In genomic region chr21:45278156-45278911, GRCh38 we compare ENCODE assay signal across 24 cellular contexts. TPM values are rescaled to one million over a fixed set of nuclear protein-coding genes. Genes with fewer than 3 reads are reported as not detected.
DNase-seq lines count a peak whose midpoint lies in the region; ATAC-seq and TF ChIP-seq lines count a peak whose summit lies in the region.
"Had no signal": no experiment of that assay in that cellular context is flagged by ENCODE, and none has a peak within 500 bp of the region (broad histone marks: within the 10 kb centered on the region; RNA-seq: fewer than 3 reads in every experiment).

No MANE protein-coding gene starts in this region.

- peaks cover 6% of the 10 kb centered on the region for H3K36me3 Mint-ChIP-seq in natural killer cell treated with Interleukin-12 subunit alpha and Interleukin-12 subunit beta and Interleukin-15 and Interleukin-18, amount 100 ng/mL, for 72 hours
- peaks cover 10% of the 10 kb centered on the region for H3K36me3 Mint-ChIP-seq in type B pancreatic cell

- no peak overlapping the region for H3K27ac Mint-ChIP-seq in natural killer cell treated with Interleukin-12 subunit alpha and Interleukin-12 subunit beta and Interleukin-15 and Interleukin-18, amount 100 ng/mL, for 72 hours
- H3K27ac Mint-ChIP-seq in type B pancreatic cell = no peak overlapping the region
- H3K27ac Mint-ChIP-seq: activated CD8-positive, alpha-beta T cell treated with anti-CD3 and anti-CD28 coated beads, Interleukin-2, amount 10 ng/mL, durations not matched to agents 7 days and 5 days; activated naive CD4-positive, alpha-beta T cell treated with anti-CD3 and anti-CD28 coated beads, Interleukin-2, amount 50 U/mL, for 24 hours; effector memory CD8-positive, alpha-beta T cell; memory B cell had no signal

- intact Hi-C loops in cardiac septum (cut with DNase I) = no loop called here
- intact Hi-C loops in Right ventricle myocardium inferior (cut with DNase I) = no loop called here

- no peaks in the 10 kb centered on the region for H3K4me1 Mint-ChIP-seq in natural killer cell treated with Interleukin-12 subunit alpha and Interleukin-12 subunit beta and Interleukin-15 and Interleukin-18, amount 100 ng/mL, for 72 hours (ENCODE audit: low read depth in 2 of 2)
- H3K4me1 Mint-ChIP-seq in type B pancreatic cell (ENCODE audit: unreplicated experiment) = no peaks in the 10 kb centered on the region
- H3K4me1 Mint-ChIP-seq: activated naive CD4-positive, alpha-beta T cell treated with anti-CD3 and anti-CD28 coated beads, Interleukin-2, amount 50 U/mL, for 24 hours; memory B cell had no signal

- DNase-seq in cardiac septum (ENCODE audit: low spot score) (peak; percentile 55), Right ventricle myocardium inferior (ENCODE audit: missing footprints) (no peak), ecto neural progenitor cell (ENCODE audit: low spot score) (peak; percentile 30), type B pancreatic cell (ENCODE audit: extremely low spot score, unreplicated experiment) (peak; percentile 47), DMS79 (lab: John Stamatoyannopoulos, UW) (no peak), NCI-H82 (lab: John Stamatoyannopoulos, UW) (no peak), NCI-H82 treated with DMSO at 0.1 percent for 48 hours (lab: John Stamatoyannopoulos, UW; ENCODE audit: unreplicated experiment) (no peak)
- peak; percentile 32 for DNase-seq in natural killer cell treated with Interleukin-12 subunit alpha and Interleukin-12 subunit beta and Interleukin-15 and Interleukin-18, amount 100 ng/mL, for 72 hours (ENCODE audit: low spot score)
- DNase-seq: activated CD8-positive, alpha-beta T cell treated with anti-CD3 and anti-CD28 coated beads, Interleukin-2, amount 10 ng/mL, durations not matched to agents 7 days and 5 days; DMS53; effector memory CD8-positive, alpha-beta T cell; foreskin keratinocyte; KBM-7; left cardiac atrium; NCI-H1105; NCI-H2029; NCI-H2227 treated with DMSO at 0.1 percent for 48 hours; nucleus accumbens; stimulated activated CD4-positive, alpha-beta T cell treated with anti-CD3 and anti-CD28 coated beads, Interleukin-4, amount 100 ng/mL, for 1 hour; T-helper 1 cell; upper lobe of right lung had no signal

- no peak for TF ChIP-seq CTCF in type B pancreatic cell (conservative IDR thresholded peaks at IDR 0.05)

- no peak for ATAC-seq in Right ventricle myocardium inferior
- no peak for ATAC-seq in natural killer cell treated with Interleukin-12 subunit alpha and Interleukin-12 subunit beta and Interleukin-15 and Interleukin-18, amount 100 ng/mL, for 72 hours
- ATAC-seq: activated CD4-positive, CD25-positive, alpha-beta regulatory T cell treated with anti-CD3 and anti-CD28 coated beads, Interleukin-2, amount 50 U/mL, for 24 hours; activated CD8-positive, alpha-beta T cell treated with anti-CD3 and anti-CD28 coated beads, Interleukin-2, amount 10 ng/mL, durations not matched to agents 7 days and 5 days; effector memory CD8-positive, alpha-beta T cell; foreskin keratinocyte; left cardiac atrium had no signal

- H3K27me3 Mint-ChIP-seq in natural killer cell treated with Interleukin-12 subunit alpha and Interleukin-12 subunit beta and Interleukin-15 and Interleukin-18, amount 100 ng/mL, for 72 hours = no peaks in the 10 kb centered on the region
- no peaks in the 10 kb centered on the region for H3K27me3 Mint-ChIP-seq in type B pancreatic cell
- H3K27me3 Mint-ChIP-seq: activated naive CD4-positive, alpha-beta T cell treated with anti-CD3 and anti-CD28 coated beads, Interleukin-2, amount 50 U/mL, for 24 hours; effector memory CD8-positive, alpha-beta T cell; memory B cell had no signal

- H3K4me3 Mint-ChIP-seq in natural killer cell treated with Interleukin-12 subunit alpha and Interleukin-12 subunit beta and Interleukin-15 and Interleukin-18, amount 100 ng/mL, for 72 hours = no peak overlapping the region
- H3K4me3 Mint-ChIP-seq in type B pancreatic cell = no peak overlapping the region
- H3K4me3 Mint-ChIP-seq: activated CD8-positive, alpha-beta T cell treated with anti-CD3 and anti-CD28 coated beads, Interleukin-2, amount 10 ng/mL, durations not matched to agents 7 days and 5 days; activated naive CD4-positive, alpha-beta T cell treated with anti-CD3 and anti-CD28 coated beads, Interleukin-2, amount 50 U/mL, for 24 hours; effector memory CD8-positive, alpha-beta T cell; memory B cell had no signal

- H3K9me3 Mint-ChIP-seq in natural killer cell treated with Interleukin-12 subunit alpha and Interleukin-12 subunit beta and Interleukin-15 and Interleukin-18, amount 100 ng/mL, for 72 hours = no peaks in the 10 kb centered on the region
- no peaks in the 10 kb centered on the region for H3K9me3 Mint-ChIP-seq in type B pancreatic cell
- H3K9me3 Mint-ChIP-seq: activated naive CD4-positive, alpha-beta T cell treated with anti-CD3 and anti-CD28 coated beads, Interleukin-2, amount 50 U/mL, for 24 hours; effector memory CD8-positive, alpha-beta T cell; memory B cell had no signal

RNA-seq across cellular contexts. Expression of gene POFUT2, which starts 9.4 kb away (rescaled TPM):
- total RNA-seq in cardiac septum (20.1 TPM), Right ventricle myocardium inferior (16.9 TPM), type B pancreatic cell (ENCODE audit: low replicate concordance) (42.5 and 52.8 TPM in 2 replicates)
- total RNA-seq in natural killer cell treated with Interleukin-12 subunit alpha and Interleukin-12 subunit beta and Interleukin-15 and Interleukin-18, amount 100 ng/mL, for 72 hours = 10 to 100 TPM; 16.5 to 23.5 TPM

Comparison
In these comparisons a context has a peak if more than half of its experiments do, and no peak if none do; other contexts are left out.
1. DNase-seq: peak in cardiac septum (single experiment), ecto neural progenitor cell (single experiment), natural killer cell treated with Interleukin-12 subunit alpha and Interleukin-12 subunit beta and Interleukin-15 and Interleukin-18, amount 100 ng/mL, for 72 hours (single experiment) and type B pancreatic cell (single experiment); none in Right ventricle myocardium inferior (single experiment), DMS79 (single experiment), NCI-H82 (single experiment) and NCI-H82 treated with DMSO at 0.1 percent for 48 hours (single experiment).